ENCODE assay signal across 16 cellular contexts in the genomic region with DNA sequence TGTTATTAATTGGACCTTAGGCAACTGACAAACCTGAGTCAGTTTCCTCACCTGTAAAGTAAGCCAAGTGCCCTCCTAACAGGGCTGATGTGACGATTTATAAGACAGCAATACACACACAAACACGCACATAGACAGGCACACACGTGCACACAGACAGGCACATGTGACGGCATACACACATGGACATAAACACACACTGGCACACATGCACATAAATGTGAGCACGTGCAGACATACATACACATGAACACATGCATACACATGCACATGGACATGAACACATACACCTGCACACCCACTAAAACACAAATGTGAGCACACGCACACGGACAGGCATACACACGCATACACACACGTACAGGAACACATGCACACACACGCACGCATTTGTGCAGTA.
A peak's percentile ranks its signal among the peaks of the same experiment; 100 is the strongest.
DNase-seq lines count a peak whose midpoint lies in the region; TF ChIP-seq lines count a peak whose summit lies in the region.
"Had no signal": no experiment of that assay in that cellular context is flagged by ENCODE, and none has a peak within 500 bp of the region (broad histone marks: within the 10 kb centered on the region; RNA-seq: fewer than 3 reads in every experiment).

No MANE protein-coding gene starts in this region.

- H3K4me3 ChIP-seq in neuronal stem cell (ENCODE audit: low read length in 2 of 2): peak overlapping the region in 1 of 2 donors; percentile 9
- H3K4me3 ChIP-seq: GM23248 had no signal

- WGBS in neuronal stem cell (ENCODE audit: extremely low coverage in 2 of 2, insufficient read length in 2 of 2, insufficient replicate concordance in 1 of 2), 2 donors: no CpG with 5 or more reads among the region's 11 CpGs
- WGBS in H9 (ENCODE audit: extremely low coverage, insufficient read length, low lambda C conversion rate): no CpG with 5 or more reads among the region's 11 CpGs

- no peak for DNase-seq in activated CD4-positive, alpha-beta T cell treated with anti-CD3 and anti-CD28 coated beads, Interleukin-2, amount 10 ng/mL, durations not matched to agents 7 days and 5 days
- DNase-seq in activated CD4-positive, alpha-beta T cell treated with anti-CD3 and anti-CD28 coated beads for 4 hours: no peak
- no peak for DNase-seq in activated naive CD4-positive, alpha-beta T cell treated with anti-CD3 and anti-CD28 coated beads, Interleukin-2, amount 10 ng/mL, durations not matched to agents 7 days and 5 days
- no peak for DNase-seq in activated naive CD4-positive, alpha-beta T cell treated with anti-CD3 and anti-CD28 coated beads, Interleukin-2, amount 50 U/mL, for 16 hours
- DNase-seq in glutamatergic neuron (no peak), neuronal stem cell (ENCODE audit: low spot score) (no peak), H9 (no peak), HUDEP-2 (lab: John Stamatoyannopoulos, UW; ENCODE audit: unreplicated experiment in 76 of 76) (no peak)
- DNase-seq: CD8-positive, alpha-beta T cell; DMS53; GF-D8; GM23248; H7 had no signal

- no peaks in the 10 kb centered on the region for H3K9me3 Mint-ChIP-seq in activated CD4-positive, alpha-beta T cell treated with anti-CD3 and anti-CD28 coated beads, Interleukin-2, amount 10 ng/mL, durations not matched to agents 7 days and 5 days
- no peaks in the 10 kb centered on the region for H3K9me3 Mint-ChIP-seq in activated naive CD4-positive, alpha-beta T cell treated with anti-CD3 and anti-CD28 coated beads, Interleukin-2, amount 10 ng/mL, durations not matched to agents 7 days and 5 days
- H3K9me3 Mint-ChIP-seq in glutamatergic neuron (ENCODE audit: unreplicated experiment) (no peaks in the 10 kb centered on the region), H9 (no peaks in the 10 kb centered on the region)
- H3K9me3 Mint-ChIP-seq: CD8-positive, alpha-beta T cell had no signal

- no peaks in the 10 kb centered on the region for H3K4me1 ChIP-seq in neuronal stem cell (ENCODE audit: control insufficient read depth in 2 of 2, insufficient read depth in 1 of 2, low read depth in 1 of 2, low read length in 2 of 2)
- no peaks in the 10 kb centered on the region for H3K4me1 ChIP-seq in H9 (ENCODE audit: insufficient read depth, low read length)
- H3K4me1 ChIP-seq: Caco-2 had no signal

- H3K27me3 ChIP-seq in neuronal stem cell (ENCODE audit: control insufficient read depth in 3 of 3, insufficient read depth in 3 of 3, low read depth in 1 of 3, low read length in 3 of 3) (no peaks in the 10 kb centered on the region), H9 (ENCODE audit: insufficient read depth, low read length) (no peaks in the 10 kb centered on the region)

- no peaks in the 10 kb centered on the region for H3K79me2 ChIP-seq in H9 (ENCODE audit: insufficient read depth, low read length)

- H3K4ac ChIP-seq in neuronal stem cell (ENCODE audit: low read length): no peak overlapping the region
- no peak overlapping the region for H3K4ac ChIP-seq in H9 (ENCODE audit: low read depth, low read length)

- H2AFZ ChIP-seq in neuronal stem cell (ENCODE audit: low read length) (no peak overlapping the region), H9 (ENCODE audit: low read length) (no peak overlapping the region)
- H2AFZ ChIP-seq: GM23248 had no signal

- H3K9me3 ChIP-seq in neuronal stem cell (replicated peaks in 1 of 2; ENCODE audit: control insufficient read depth in 2 of 2, insufficient read depth in 1 of 2, low read depth in 1 of 2, low read length in 2 of 2) (peaks cover 0 to 3% of the 10 kb centered on the region in 2 donors), H9 (ENCODE audit: control insufficient read depth, low read depth, low read length) (no peaks in the 10 kb centered on the region)
- H3K9me3 ChIP-seq: Caco-2 had no signal

- peak overlapping the region; percentile 16 for H3K27ac Mint-ChIP-seq in activated CD4-positive, alpha-beta T cell treated with anti-CD3 and anti-CD28 coated beads, Interleukin-2, amount 10 ng/mL, durations not matched to agents 7 days and 5 days
- peak overlapping the region; percentile 12 for H3K27ac Mint-ChIP-seq in activated naive CD4-positive, alpha-beta T cell treated with anti-CD3 and anti-CD28 coated beads, Interleukin-2, amount 10 ng/mL, durations not matched to agents 7 days and 5 days
- H3K27ac Mint-ChIP-seq in glutamatergic neuron (ENCODE audit: unreplicated experiment): no peak overlapping the region
- no peak overlapping the region; a peak in 1 of 7 replicates for H3K27ac Mint-ChIP-seq in H9
- H3K27ac Mint-ChIP-seq: CD14-positive monocyte; CD8-positive, alpha-beta T cell had no signal

- H3K4me3 Mint-ChIP-seq in activated CD4-positive, alpha-beta T cell treated with anti-CD3 and anti-CD28 coated beads, Interleukin-2, amount 10 ng/mL, durations not matched to agents 7 days and 5 days: no peak overlapping the region
- no peak overlapping the region for H3K4me3 Mint-ChIP-seq in activated naive CD4-positive, alpha-beta T cell treated with anti-CD3 and anti-CD28 coated beads, Interleukin-2, amount 10 ng/mL, durations not matched to agents 7 days and 5 days
- H3K4me3 Mint-ChIP-seq in glutamatergic neuron (ENCODE audit: unreplicated experiment): peak overlapping the region; percentile 10
- no peak overlapping the region for H3K4me3 Mint-ChIP-seq in H9
- H3K4me3 Mint-ChIP-seq: CD14-positive monocyte; CD8-positive, alpha-beta T cell had no signal

- H4K91ac ChIP-seq in neuronal stem cell (ENCODE audit: low read depth, low read length, poor library complexity) (no peak overlapping the region), H9 (ENCODE audit: insufficient read length, low read depth, low read length) (no peak overlapping the region)

- no peaks in the 10 kb centered on the region for H4K20me1 ChIP-seq in H9 (ENCODE audit: control insufficient read depth, insufficient read depth, insufficient read length)

- no peak for TF ChIP-seq CTCF in glutamatergic neuron (IDR thresholded peaks at IDR 0.05; ENCODE audit: partially characterized antibody, unreplicated experiment)
- TF ChIP-seq CTCF in H9 (conservative IDR thresholded peaks at IDR 0.05): no peak

- H3K27ac ChIP-seq in neuronal stem cell (replicated peaks; ENCODE audit: low read length) (no peak overlapping the region), H9 (ENCODE audit: insufficient read length, low read depth, low read length) (no peak overlapping the region)
- H3K27ac ChIP-seq: 22Rv1, GM23248 had no signal

- H3K23ac ChIP-seq in neuronal stem cell (ENCODE audit: low read depth, low read length, poor library complexity) (peak overlapping the region; percentile 4), H9 (ENCODE audit: insufficient read length, low read depth, low read length) (no peak overlapping the region)

- no peak overlapping the region for H3K18ac ChIP-seq in neuronal stem cell (ENCODE audit: low read length)
- no peak overlapping the region for H3K18ac ChIP-seq in H9 (ENCODE audit: insufficient read length, low read depth, low read length)

- H2AK5ac ChIP-seq in neuronal stem cell (ENCODE audit: low read depth, low read length) (no peak overlapping the region), H9 (ENCODE audit: insufficient read length, low read length) (no peak overlapping the region)

- H2BK12ac ChIP-seq in neuronal stem cell (ENCODE audit: low read length) (no peak overlapping the region), H9 (ENCODE audit: insufficient read length, low read depth, low read length) (no peak overlapping the region)

- no peaks in the 10 kb centered on the region for H3K36me3 ChIP-seq in neuronal stem cell (replicated peaks in 1 of 2; ENCODE audit: control insufficient read depth in 2 of 2, insufficient read depth in 2 of 2, low read length in 2 of 2)

- POLR2A ChIA-PET in activated CD4-positive, alpha-beta T cell treated with anti-CD3 and anti-CD28 coated beads, Interleukin-2, amount 10 ng/mL, durations not matched to agents 7 days and 5 days (lab: Charles Lee): no interaction called here

- H2BK5ac ChIP-seq in neuronal stem cell (ENCODE audit: low read length) (no peak overlapping the region), H9 (ENCODE audit: insufficient read length, low read length) (no peak overlapping the region)

- no peaks in the 10 kb centered on the region for H3K79me1 ChIP-seq in neuronal stem cell (ENCODE audit: low read depth, low read length)
- no peaks in the 10 kb centered on the region for H3K79me1 ChIP-seq in H9 (ENCODE audit: insufficient read depth, low read depth, low read length, poor library complexity, severe bottlenecking)

- H2BK120ac ChIP-seq in neuronal stem cell (ENCODE audit: low read depth, low read length) (no peak overlapping the region), H9 (ENCODE audit: low read depth, low read length, poor library complexity, severe bottlenecking) (no peak overlapping the region)

- no peak overlapping the region for H3K56ac ChIP-seq in H9 (ENCODE audit: insufficient read length, low read depth, low read length)

- H3K9ac ChIP-seq in neuronal stem cell (ENCODE audit: low read depth, low read length, poor library complexity) (peak overlapping the region; percentile 53), H9 (ENCODE audit: extremely low read depth, insufficient read length, low read length) (no peak overlapping the region)
- H3K9ac ChIP-seq: GM23248 had no signal

- no peak overlapping the region for H4K5ac ChIP-seq in H9 (ENCODE audit: insufficient read length, low read depth, low read length)

- H4K8ac ChIP-seq in neuronal stem cell (ENCODE audit: low read depth, low read length): no peak overlapping the region
- H4K8ac ChIP-seq in H9 (replicated peaks; ENCODE audit: insufficient read length, low read depth, low read length): no peak overlapping the region

- H3K14ac ChIP-seq in neuronal stem cell (ENCODE audit: low read length): peak overlapping the region; percentile 99
- no peak overlapping the region for H3K14ac ChIP-seq in H9 (ENCODE audit: insufficient read depth, low read length)

- no peaks in the 10 kb centered on the region for H3K23me2 ChIP-seq in H9 (ENCODE audit: insufficient read length, low read depth, low read length, poor library complexity, severe bottlenecking)

- H2BK15ac ChIP-seq in neuronal stem cell (ENCODE audit: low read length): no peak overlapping the region
- H2BK15ac ChIP-seq in H9 (ENCODE audit: low read depth, low read length): no peak overlapping the region

- no peaks in the 10 kb centered on the region for H3K27me3 Mint-ChIP-seq in activated CD4-positive, alpha-beta T cell treated with anti-CD3 and anti-CD28 coated beads, Interleukin-2, amount 10 ng/mL, durations not matched to agents 7 days and 5 days
- H3K27me3 Mint-ChIP-seq in activated naive CD4-positive, alpha-beta T cell treated with anti-CD3 and anti-CD28 coated beads, Interleukin-2, amount 10 ng/mL, durations not matched to agents 7 days and 5 days: no peaks in the 10 kb centered on the region
- H3K27me3 Mint-ChIP-seq in glutamatergic neuron (ENCODE audit: unreplicated experiment) (no peaks in the 10 kb centered on the region), H9 (ENCODE audit: low read depth) (no peaks in the 10 kb centered on the region)

- CTCF ChIA-PET in activated CD4-positive, alpha-beta T cell treated with anti-CD3 and anti-CD28 coated beads, Interleukin-2, amount 10 ng/mL, durations not matched to agents 7 days and 5 days (lab: Charles Lee): no interaction called here
- CTCF ChIA-PET in activated naive CD4-positive, alpha-beta T cell treated with anti-CD3 and anti-CD28 coated beads, Interleukin-2, amount 10 ng/mL, durations not matched to agents 7 days and 5 days (lab: Charles Lee): no interaction called here

- H3K36me3 Mint-ChIP-seq in activated CD4-positive, alpha-beta T cell treated with anti-CD3 and anti-CD28 coated beads, Interleukin-2, amount 10 ng/mL, durations not matched to agents 7 days and 5 days (ENCODE audit: low read depth): peaks cover 69% of the 10 kb centered on the region
- H3K36me3 Mint-ChIP-seq in activated naive CD4-positive, alpha-beta T cell treated with anti-CD3 and anti-CD28 coated beads, Interleukin-2, amount 10 ng/mL, durations not matched to agents 7 days and 5 days: peaks cover 71% of the 10 kb centered on the region
- H3K36me3 Mint-ChIP-seq in glutamatergic neuron (ENCODE audit: unreplicated experiment) (peaks cover 3% of the 10 kb centered on the region), H9 (ENCODE audit: insufficient read depth in 1 of 3, low read depth in 3 of 3) (peaks cover 7 to 20% (median 13%) of the 10 kb centered on the region in 3 experiments; a peak in 6 of 7 replicates)

- H3T11ph ChIP-seq in H9 (ENCODE audit: low read length): no peak overlapping the region

- H2BK20ac ChIP-seq in H9 (ENCODE audit: low read depth, low read length, poor library complexity, severe bottlenecking): no peak overlapping the region

- no peak overlapping the region for H3K4me2 ChIP-seq in neuronal stem cell (ENCODE audit: insufficient read depth, low read length, poor library complexity, severe bottlenecking)
- H3K4me2 ChIP-seq in H9 (ENCODE audit: insufficient read depth, insufficient read length, low read length): no peak overlapping the region

- peaks cover under 1% of the 10 kb centered on the region for H3K4me1 Mint-ChIP-seq in activated CD4-positive, alpha-beta T cell treated with anti-CD3 and anti-CD28 coated beads, Interleukin-2, amount 10 ng/mL, durations not matched to agents 7 days and 5 days
- peaks cover 2% of the 10 kb centered on the region for H3K4me1 Mint-ChIP-seq in activated naive CD4-positive, alpha-beta T cell treated with anti-CD3 and anti-CD28 coated beads, Interleukin-2, amount 10 ng/mL, durations not matched to agents 7 days and 5 days
- H3K4me1 Mint-ChIP-seq in glutamatergic neuron (ENCODE audit: low read depth, unreplicated experiment): no peaks in the 10 kb centered on the region
- no peaks in the 10 kb centered on the region for H3K4me1 Mint-ChIP-seq in H9

Comparison
In these comparisons a context has a peak if more than half of its experiments do, and no peak if none do; other contexts are left out.
1. H3K27ac Mint-ChIP-seq: peak in activated CD4-positive, alpha-beta T cell treated with anti-CD3 and anti-CD28 coated beads, Interleukin-2, amount 10 ng/mL, durations not matched to agents 7 days and 5 days (single experiment) and activated naive CD4-positive, alpha-beta T cell treated with anti-CD3 and anti-CD28 coated beads, Interleukin-2, amount 10 ng/mL, durations not matched to agents 7 days and 5 days (single experiment); none in glutamatergic neuron (single experiment) and H9 (0 of 3).